Comparison of ENCODE assay signal across 5 cellular contexts in the genomic region with DNA sequence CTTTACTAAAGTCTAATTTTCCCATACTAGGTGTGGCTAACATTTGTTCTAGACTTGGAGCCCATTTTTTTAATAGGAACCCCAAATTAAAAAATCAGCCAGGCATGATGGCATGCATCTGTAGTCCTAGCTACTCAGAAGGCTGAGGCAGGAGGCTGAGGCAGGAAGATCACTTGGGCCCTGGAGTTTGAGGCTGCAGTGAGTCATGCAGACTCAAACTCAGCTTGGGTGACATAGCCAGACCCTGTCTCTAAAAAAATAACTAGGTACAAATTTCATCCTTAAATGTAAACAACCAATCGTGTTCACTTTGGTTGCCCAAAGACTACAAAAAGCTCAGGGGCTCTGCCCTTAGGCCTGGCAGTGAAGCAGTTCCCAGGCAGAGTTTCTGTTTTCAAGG. TPM values are rescaled to one million over a fixed set of nuclear protein-coding genes. Genes with fewer than 3 reads are reported as not detected.
"Had no signal": no experiment of that assay in that cellular context is flagged by ENCODE, and none has a peak within 500 bp of the region (broad histone marks: within the 10 kb centered on the region; RNA-seq: fewer than 3 reads in every experiment).

No MANE protein-coding gene starts in this region.

RNA-seq across cellular contexts. Expression of a gene that starts 35.6 kb away (rescaled TPM):
- total RNA-seq: activated CD4-positive, alpha-beta memory T cell treated with anti-CD3 and anti-CD28 coated beads for 36 hours; activated naive CD4-positive, alpha-beta T cell treated with anti-CD3 and anti-CD28 coated beads for 36 hours; Right ventricle myocardium superior; T-helper 1 cell treated with Interleukin-12 subunit alpha and Interleukin-12 subunit beta and Interleukin-4 antibody, amounts not matched to agents 30 ng/mL and 1 ng/mL, for 36 hours; T-helper 2 cell treated with Interferon-gamma antibody and Interleukin-4, amounts not matched to agents 100 ng/mL and 5 ng/mL, for 36 hours had no signal
